In the genomic region with DNA sequence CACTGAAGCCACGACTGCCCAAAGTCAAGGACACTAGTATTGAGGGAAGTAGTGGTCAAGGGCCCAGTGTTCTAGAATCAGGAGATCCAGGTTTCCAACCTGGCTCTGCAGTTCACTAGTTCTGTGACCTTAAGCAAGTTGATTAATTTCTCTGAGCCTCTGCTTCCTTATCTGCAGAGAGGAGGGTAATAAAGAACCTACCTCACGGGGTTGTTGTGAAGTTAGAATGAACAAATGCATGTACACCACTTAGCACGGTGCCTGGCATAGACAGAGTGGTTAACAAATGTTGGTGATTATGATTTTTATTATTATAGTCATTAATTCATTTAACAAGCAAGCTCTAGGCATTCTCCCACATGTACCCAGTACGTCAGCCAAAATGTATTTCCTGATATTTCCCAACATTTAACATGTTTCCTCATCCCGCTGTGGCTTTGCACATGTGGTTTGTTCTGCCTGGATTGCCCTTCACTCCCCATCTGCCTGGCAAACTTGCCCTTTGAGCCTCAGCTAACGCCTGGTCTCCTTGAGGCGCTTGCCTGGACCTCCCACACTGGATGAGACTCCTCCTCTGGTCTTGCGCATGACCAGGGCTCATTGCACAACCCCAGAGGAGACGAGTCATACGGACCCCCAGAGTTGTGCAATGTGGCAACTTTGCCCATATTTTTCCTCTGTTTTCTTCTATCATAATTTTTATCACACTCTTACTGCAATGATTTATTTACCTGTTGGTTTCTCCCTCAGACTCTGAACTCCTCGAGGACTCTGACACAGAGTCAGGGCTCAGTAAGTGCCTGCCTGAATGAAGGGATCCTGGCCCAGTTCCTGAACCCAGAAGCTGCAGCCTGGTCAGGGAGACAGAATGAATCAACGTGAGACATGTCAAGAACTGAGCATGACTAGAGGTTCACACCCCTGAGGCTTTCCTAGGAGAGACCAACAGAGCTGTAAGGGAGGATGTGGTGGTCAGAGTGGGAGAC, we compare ENCODE assay signal across 10 cellular contexts. TPM values are rescaled to one million over a fixed set of nuclear protein-coding genes. Genes with fewer than 3 reads are reported as not detected.
DNase-seq lines count a peak whose midpoint lies in the region; ATAC-seq, FAIRE-seq and TF ChIP-seq lines count a peak whose summit lies in the region.
"Had no signal": no experiment of that assay in that cellular context is flagged by ENCODE, and none has a peak within 500 bp of the region (broad histone marks: within the 10 kb centered on the region; RNA-seq: fewer than 3 reads in every experiment).

No MANE protein-coding gene starts in this region.

- peak; percentile 52 to 64; a peak in 3 of 5 replicates for TF ChIP-seq EP300 in A549 (IDR thresholded peaks at IDR 0.05)

- H3K27me3 Mint-ChIP-seq in activated CD4-positive, alpha-beta T cell treated with anti-CD3 and anti-CD28 coated beads, Interleukin-2, amount 10 ng/mL, durations not matched to agents 7 days and 5 days = peaks cover 4% of the 10 kb centered on the region

- TF ChIP-seq CTCF in A549 (IDR thresholded peaks at IDR 0.05) = no peak
- TF ChIP-seq CTCF in coronary artery (IDR thresholded peaks at IDR 0.05) = no peak
- no peak for TF ChIP-seq CTCF in GM10248 (IDR thresholded peaks at IDR 0.05; ENCODE audit: control extremely low read depth, extremely low read depth, low read depth, missing control alignments)
- TF ChIP-seq CTCF in BE2C (IDR thresholded peaks at IDR 0.05; ENCODE audit: low read depth, low read length) = no peak

- no peaks in the 10 kb centered on the region for H3K36me3 Mint-ChIP-seq in activated CD4-positive, alpha-beta T cell treated with anti-CD3 and anti-CD28 coated beads, Interleukin-2, amount 10 ng/mL, durations not matched to agents 7 days and 5 days (ENCODE audit: low read depth)

- ATAC-seq in A549 = peak; percentile 96 to 97

- no peak overlapping the region for H3K4me3 Mint-ChIP-seq in activated CD4-positive, alpha-beta T cell treated with anti-CD3 and anti-CD28 coated beads, Interleukin-2, amount 10 ng/mL, durations not matched to agents 7 days and 5 days

- no peak for FAIRE-seq in A549 (lab: Jason Lieb, UNC)

- no peak for TF ChIP-seq POLR2A in A549 (IDR thresholded peaks at IDR 0.05; ENCODE audit: low read length)

- peaks cover 20% of the 10 kb centered on the region for H3K4me1 ChIP-seq in A549
- no peaks in the 10 kb centered on the region for H3K4me1 ChIP-seq in BE2C

- CTCF ChIA-PET in A549 (lab: Yijun Ruan, JAX) = interaction anchor here (0.9 to 4.6 kb wide), 8 partner anchors 8 to 98 kb away, joined by 3 to 32 read pairs (median 4); partner anchors contain the start of gene MYCL
- CTCF ChIA-PET in GM10248 (lab: Yijun Ruan, JAX) = interaction anchor here (0.6 to 4.8 kb wide), 5 partner anchors 13 to 98 kb away, joined by 3 to 35 read pairs (median 5); no protein-coding TSS in a partner anchor
- CTCF ChIA-PET in activated CD4-positive, alpha-beta T cell treated with anti-CD3 and anti-CD28 coated beads, Interleukin-2, amount 10 ng/mL, durations not matched to agents 7 days and 5 days (lab: Charles Lee) = interaction anchor here (2.3 kb wide), 1 partner anchor 15 kb away, joined by 9 read pairs; no protein-coding TSS in a partner anchor

- no peaks in the 10 kb centered on the region for H3K27me3 ChIP-seq in BE2C

- H3K4me3 ChIP-seq in A549 = no peak overlapping the region
- H3K4me3 ChIP-seq in coronary artery = no peak overlapping the region
- H3K4me3 ChIP-seq in BE2C (ENCODE audit: low read depth, low read length) = no peak overlapping the region

- POLR2A ChIA-PET in A549 (lab: Yijun Ruan, JAX) = interaction anchor here (0.7 to 1.9 kb wide), 4 partner anchors 21 to 106 kb away, joined by 3 to 8 read pairs (median 5); partner anchors contain the start of gene CAP1
- POLR2A ChIA-PET in GM10248 (lab: Yijun Ruan, JAX) = interaction anchor here (0.7 kb wide), 1 partner anchor 34 kb away, joined by 5 read pairs; no protein-coding TSS in a partner anchor
- POLR2A ChIA-PET in activated CD4-positive, alpha-beta T cell treated with anti-CD3 and anti-CD28 coated beads, Interleukin-2, amount 10 ng/mL, durations not matched to agents 7 days and 5 days (lab: Charles Lee) = no interaction called here

- H3K4me1 Mint-ChIP-seq in activated CD4-positive, alpha-beta T cell treated with anti-CD3 and anti-CD28 coated beads, Interleukin-2, amount 10 ng/mL, durations not matched to agents 7 days and 5 days = no peaks in the 10 kb centered on the region

- peak; percentile 48 to 83 for DNase-seq in A549 (ENCODE audit: low read depth in 1 of 2, low spot score in 1 of 2)
- peak; percentile 75 for DNase-seq in M059J (ENCODE audit: low read depth)
- peak; percentile 85 for DNase-seq in coronary artery (ENCODE audit: low spot score)
- peak; percentile 83 for DNase-seq in medulla oblongata (ENCODE audit: extremely low spot score)
- DNase-seq in GM10248 (ENCODE audit: extremely low spot score) = no peak
- DNase-seq in DMS114 treated with DMSO at 0.1 percent for 48 hours (lab: John Stamatoyannopoulos, UW; ENCODE audit: unreplicated experiment) = no peak
- no peak for DNase-seq in BE2C
- DNase-seq in activated CD4-positive, alpha-beta T cell treated with anti-CD3 and anti-CD28 coated beads, Interleukin-2, amount 10 ng/mL, durations not matched to agents 7 days and 5 days = no peak
- DNase-seq: ACHN; activated CD4-positive, alpha-beta T cell treated with anti-CD3 and anti-CD28 coated beads, Interleukin-2, amount 50 U/mL, for 4 hours had no signal

- no peaks in the 10 kb centered on the region for H3K36me3 ChIP-seq in BE2C

- H3K27ac ChIP-seq in A549 (peak overlapping the region; percentile 76 to 88), coronary artery (peak overlapping the region in 1 of 2 donors; percentile 49)

- peak overlapping the region; percentile 60 for H3K4me2 ChIP-seq in A549

- H3K27ac Mint-ChIP-seq in activated CD4-positive, alpha-beta T cell treated with anti-CD3 and anti-CD28 coated beads, Interleukin-2, amount 10 ng/mL, durations not matched to agents 7 days and 5 days = no peak overlapping the region

- 23% methylated on average over 12 of the region's 12 CpGs for WGBS in A549 (ENCODE audit: missing lambda C conversion rate)

- H3K9me3 ChIP-seq in A549 (peaks cover 5% of the 10 kb centered on the region; the same call in 1 of the 3 replicates), BE2C (no peaks in the 10 kb centered on the region)

- no peaks in the 10 kb centered on the region for H3K9me3 Mint-ChIP-seq in activated CD4-positive, alpha-beta T cell treated with anti-CD3 and anti-CD28 coated beads, Interleukin-2, amount 10 ng/mL, durations not matched to agents 7 days and 5 days

- TF ChIP-seq RAD21 in A549 (conservative IDR thresholded peaks at IDR 0.05 in 1 of 2, IDR thresholded peaks at IDR 0.05 in 1 of 2) = no peak

TF ChIP-seq in A549, 52 proteins besides CTCF, POLR2A, EP300 and RAD21 (continues in another document):
- no peak for TF ChIP-seq RCOR1 (IDR thresholded peaks at IDR 0.05; ENCODE audit: low read depth, low read length)
- TF ChIP-seq NR3C1 (IDR thresholded peaks at IDR 0.05) = no peak
- no peak for TF ChIP-seq TP53 (CRISPR knock-in tag; IDR thresholded peaks at IDR 0.05)
- no peak for TF ChIP-seq E2F6 (IDR thresholded peaks at IDR 0.05; ENCODE audit: borderline replicate concordance, low read depth)
- no peak for TF ChIP-seq TFCP2L1 (CRISPR knock-in tag; IDR thresholded peaks at IDR 0.05)
- TF ChIP-seq ZFP36 (IDR thresholded peaks at IDR 0.05; ENCODE audit: borderline replicate concordance, partially characterized antibody) = no peak
- TF ChIP-seq SMC3 (IDR thresholded peaks at IDR 0.05) = no peak
- no peak for TF ChIP-seq HOXA7 (CRISPR knock-in tag; IDR thresholded peaks at IDR 0.05)

RNA-seq across cellular contexts. Expression of gene MFSD2A, which starts 20.7 kb away (rescaled TPM):
- polyA plus RNA-seq in A549 (2011; rRNA removed) (3.1 and 3.9 TPM in 2 replicates), A549 (2017; fragmentation: RNase III; extraction: RNeasy Plus Mini Kit Qiagen cat#74134 plus additional on column Dnase treatment) (2.8 to 3.0 TPM (median 2.9 TPM) in 3 replicates)
- polyA plus RNA-seq in A549 (2012; cell fraction: cytosol; rRNA removed) = 3.7 and 4.6 TPM in 2 replicates
- 8.8 and 10.1 TPM in 2 replicates for polyA plus RNA-seq in A549 (2012; cell fraction: nucleus; rRNA removed)
- polyA minus RNA-seq in A549 (2011; rRNA and poly(A)+ RNA removed) = 4.6 and 6.0 TPM in 2 replicates
- total RNA-seq in M059J (2014; rRNA removed; shearing (Covaris generic)) = 1.2 and 2.3 TPM in 2 replicates
- 3.7 TPM for polyA plus RNA-seq in BE2C (2012; ENCODE audit: insufficient read depth, insufficient read length, low read depth)
- total RNA-seq in activated CD4-positive, alpha-beta T cell treated with anti-CD3 and anti-CD28 coated beads, Interleukin-2, amount 10 ng/mL, durations not matched to agents 7 days and 5 days = 1 to 10 TPM; 2.0 to 2.8 TPM

RNA-seq across cellular contexts. Expression of gene MYCL, which starts 32.5 kb away (rescaled TPM):
- polyA plus RNA-seq in A549 (2011; rRNA removed) = 1.3 and 1.5 TPM in 2 replicates
- 0.63 and 0.92 TPM in 2 replicates for polyA plus RNA-seq in A549 (2012; cell fraction: cytosol; rRNA removed)
- 0.52 and 0.82 TPM in 2 replicates for polyA plus RNA-seq in A549 (2012; cell fraction: nucleus; rRNA removed)
- 0.62 to 0.68 TPM (median 0.67 TPM) in 3 replicates for polyA plus RNA-seq in A549 (2017; fragmentation: RNase III; extraction: RNeasy Plus Mini Kit Qiagen cat#74134 plus additional on column Dnase treatment)
- 1.7 and 2.0 TPM in 2 replicates for polyA minus RNA-seq in A549 (2011; rRNA and poly(A)+ RNA removed)
- 0.57 TPM in 1 of 2 replicates, not detected in the other for total RNA-seq in M059J (2014; rRNA removed; shearing (Covaris generic))
- polyA plus RNA-seq in BE2C (2012; ENCODE audit: insufficient read depth, insufficient read length, low read depth) = 0.76 TPM
- total RNA-seq in activated CD4-positive, alpha-beta T cell treated with anti-CD3 and anti-CD28 coated beads, Interleukin-2, amount 10 ng/mL, durations not matched to agents 7 days and 5 days = not detected

RNA-seq across cellular contexts. Expression of gene TRIT1, which starts 50.9 kb away (rescaled TPM):
- polyA plus RNA-seq in A549 (2011; rRNA removed) (22.8 and 25.3 TPM in 2 replicates), A549 (2017; fragmentation: RNase III; extraction: RNeasy Plus Mini Kit Qiagen cat#74134 plus additional on column Dnase treatment) (13.6 to 15.0 TPM (median 13.9 TPM) in 3 replicates)
- 7.3 and 8.2 TPM in 2 replicates for polyA plus RNA-seq in A549 (2012; cell fraction: cytosol; rRNA removed)
- polyA plus RNA-seq in A549 (2012; cell fraction: nucleus; rRNA removed) = 8.3 and 8.8 TPM in 2 replicates
- polyA minus RNA-seq in A549 (2011; rRNA and poly(A)+ RNA removed) = 12.8 and 17.8 TPM in 2 replicates
- total RNA-seq in M059J (2014; rRNA removed; shearing (Covaris generic)) = 15.2 and 26.3 TPM in 2 replicates
- polyA plus RNA-seq in BE2C (2012; ENCODE audit: insufficient read depth, insufficient read length, low read depth) = 16.4 TPM
- 10 to 100 TPM; 15.7 to 16.4 TPM for total RNA-seq in activated CD4-positive, alpha-beta T cell treated with anti-CD3 and anti-CD28 coated beads, Interleukin-2, amount 10 ng/mL, durations not matched to agents 7 days and 5 days

Comparison
In these comparisons a context has a peak if more than half of its experiments do, and no peak if none do; other contexts are left out.
1. DNase-seq: peak in A549 (2 of 2), M059J (single experiment), coronary artery (single experiment) and medulla oblongata (single experiment); none in GM10248 (single experiment), DMS114 treated with DMSO at 0.1 percent for 48 hours (single experiment), BE2C (single experiment) and activated CD4-positive, alpha-beta T cell treated with anti-CD3 and anti-CD28 coated beads, Interleukin-2, amount 10 ng/mL, durations not matched to agents 7 days and 5 days (single experiment).